Comparison of ENCODE assay signal across 1 cellular context in the genomic region with DNA sequence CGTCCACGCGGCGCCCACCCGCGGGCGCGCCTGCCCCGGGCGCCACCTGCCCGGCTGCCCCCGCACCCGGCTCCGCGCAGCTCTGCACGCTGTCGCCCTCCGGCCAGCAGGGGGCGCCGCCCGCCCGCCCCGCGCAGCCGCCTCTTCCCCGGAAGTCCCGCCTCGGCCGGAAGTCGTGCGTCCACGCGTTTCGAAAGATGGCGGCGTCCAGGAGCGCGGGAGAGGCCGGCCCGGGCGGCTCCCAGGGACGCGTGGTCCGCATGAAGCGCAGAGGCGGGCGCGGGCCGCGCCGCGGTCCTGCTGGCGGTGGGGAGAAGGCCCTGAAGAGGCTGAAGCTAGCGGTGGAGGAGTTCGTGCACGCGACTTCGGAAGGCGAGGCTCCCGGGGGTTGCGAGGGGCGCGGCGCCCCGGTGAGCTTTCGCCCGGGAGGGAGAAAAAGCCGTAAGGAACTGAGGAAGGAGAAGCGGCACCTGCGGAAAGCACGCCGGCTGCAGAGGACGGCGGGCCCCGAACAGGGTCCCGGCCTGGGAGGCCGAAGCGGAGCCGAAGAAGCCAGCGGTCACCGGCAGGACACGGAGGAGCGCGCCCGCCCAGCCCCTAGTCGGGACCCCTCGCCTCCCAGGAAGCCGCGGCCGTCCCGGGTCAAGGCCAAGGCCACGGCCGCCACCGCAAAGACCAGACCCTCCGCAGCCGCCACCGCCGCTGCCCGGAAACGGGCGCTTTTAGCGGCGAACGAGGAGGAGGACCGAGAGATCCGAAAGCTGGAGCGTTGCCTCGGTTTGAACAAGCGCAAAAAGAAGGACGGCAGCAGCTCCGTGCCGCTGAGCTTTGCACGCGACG.
TF ChIP-seq lines count a peak whose summit lies in the region.

A gene with protein sequence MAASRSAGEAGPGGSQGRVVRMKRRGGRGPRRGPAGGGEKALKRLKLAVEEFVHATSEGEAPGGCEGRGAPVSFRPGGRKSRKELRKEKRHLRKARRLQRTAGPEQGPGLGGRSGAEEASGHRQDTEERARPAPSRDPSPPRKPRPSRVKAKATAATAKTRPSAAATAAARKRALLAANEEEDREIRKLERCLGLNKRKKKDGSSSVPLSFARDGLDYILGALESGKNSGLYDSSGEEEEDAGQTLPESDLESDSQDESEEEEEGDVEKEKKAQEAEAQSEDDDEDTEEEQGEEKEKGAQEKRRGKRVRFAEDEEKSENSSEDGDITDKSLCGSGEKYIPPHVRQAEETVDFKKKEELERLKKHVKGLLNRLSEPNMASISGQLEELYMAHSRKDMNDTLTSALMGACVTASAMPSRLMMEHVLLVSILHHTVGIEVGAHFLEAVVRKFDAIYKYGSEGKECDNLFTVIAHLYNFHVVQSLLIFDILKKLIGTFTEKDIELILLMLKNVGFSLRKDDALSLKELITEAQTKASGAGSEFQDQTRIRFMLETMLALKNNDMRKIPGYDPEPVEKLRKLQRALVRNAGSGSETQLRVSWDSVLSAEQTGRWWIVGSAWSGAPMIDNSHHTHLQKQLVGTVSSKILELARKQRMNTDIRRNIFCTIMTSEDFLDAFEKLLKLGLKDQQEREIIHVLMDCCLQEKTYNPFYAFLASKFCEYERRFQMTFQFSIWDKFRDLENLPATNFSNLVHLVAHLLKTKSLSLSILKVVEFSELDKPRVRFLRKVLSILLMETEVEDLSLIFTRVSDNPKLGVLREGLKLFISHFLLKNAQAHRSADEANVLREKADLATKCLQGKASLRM (plus strand): TSS at position 172 of the 840 bp plus-strand sequence. CDS start 26 bp downstream, at position 198.

TF ChIP-seq in HepG2, 621 proteins besides CTCF, POLR2A, EP300 and RAD21 (continued from another document and continues in another):
- TF ChIP-seq, protein P1, sequence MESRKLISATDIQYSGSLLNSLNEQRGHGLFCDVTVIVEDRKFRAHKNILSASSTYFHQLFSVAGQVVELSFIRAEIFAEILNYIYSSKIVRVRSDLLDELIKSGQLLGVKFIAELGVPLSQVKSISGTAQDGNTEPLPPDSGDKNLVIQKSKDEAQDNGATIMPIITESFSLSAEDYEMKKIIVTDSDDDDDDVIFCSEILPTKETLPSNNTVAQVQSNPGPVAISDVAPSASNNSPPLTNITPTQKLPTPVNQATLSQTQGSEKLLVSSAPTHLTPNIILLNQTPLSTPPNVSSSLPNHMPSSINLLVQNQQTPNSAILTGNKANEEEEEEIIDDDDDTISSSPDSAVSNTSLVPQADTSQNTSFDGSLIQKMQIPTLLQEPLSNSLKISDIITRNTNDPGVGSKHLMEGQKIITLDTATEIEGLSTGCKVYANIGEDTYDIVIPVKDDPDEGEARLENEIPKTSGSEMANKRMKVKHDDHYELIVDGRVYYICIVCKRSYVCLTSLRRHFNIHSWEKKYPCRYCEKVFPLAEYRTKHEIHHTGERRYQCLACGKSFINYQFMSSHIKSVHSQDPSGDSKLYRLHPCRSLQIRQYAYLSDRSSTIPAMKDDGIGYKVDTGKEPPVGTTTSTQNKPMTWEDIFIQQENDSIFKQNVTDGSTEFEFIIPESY (CRISPR knock-in tag; IDR thresholded peaks at IDR 0.05) = 0 out of 2 replicates have a peak, but pooled peaks have one; percentile 25
- TF ChIP-seq TBP (CRISPR knock-in tag; IDR thresholded peaks at IDR 0.05) (no peak), ZNF747 (CRISPR knock-in tag; IDR thresholded peaks at IDR 0.05; ENCODE audit: borderline replicate concordance) (no peak), NFKBIZ (CRISPR knock-in tag; IDR thresholded peaks at IDR 0.05) (0 out of 2 replicates have a peak, but pooled peaks have one; percentile 24), SCMH1 (CRISPR knock-in tag; IDR thresholded peaks at IDR 0.05; ENCODE audit: borderline replicate concordance) (no peak), ZNF788 (CRISPR knock-in tag; IDR thresholded peaks at IDR 0.05; ENCODE audit: borderline replicate concordance) (no peak), ZNF432 (CRISPR knock-in tag; IDR thresholded peaks at IDR 0.05; ENCODE audit: borderline replicate concordance) (no peak), ZNF558 (CRISPR knock-in tag; IDR thresholded peaks at IDR 0.05; ENCODE audit: borderline replicate concordance) (no peak), KDM5A (IDR thresholded peaks at IDR 0.05; ENCODE audit: borderline replicate concordance, low read length) (peak; percentile 92), ZNF274 (CRISPR knock-in tag; IDR thresholded peaks at IDR 0.05) (peak; percentile 62; the same call in 1 of the 2 replicates), ZNF224 (CRISPR knock-in tag; IDR thresholded peaks at IDR 0.05) (peak; percentile 76; the same call in 1 of the 2 replicates), SAFB2 (CRISPR knock-in tag; IDR thresholded peaks at IDR 0.05; ENCODE audit: borderline replicate concordance, low read depth) (no peak; the same call in 1 of the 2 replicates), RBAK (CRISPR knock-in tag; IDR thresholded peaks at IDR 0.05) (no peak), STAG1 (CRISPR knock-in tag; IDR thresholded peaks at IDR 0.05) (peak; percentile 65), THAP11 (CRISPR knock-in tag; IDR thresholded peaks at IDR 0.05) (peak; percentile 87), PCBP1 (IDR thresholded peaks at IDR 0.05; ENCODE audit: borderline replicate concordance, low read depth, low read length) (no peak), KLF11 (CRISPR knock-in tag; IDR thresholded peaks at IDR 0.05) (0 out of 2 replicates have a peak, but pooled peaks have one; percentile 41), GFI1 (CRISPR knock-in tag; IDR thresholded peaks at IDR 0.05; ENCODE audit: borderline replicate concordance) (0 out of 2 replicates have a peak, but pooled peaks have one; percentile 30), MBNL3 (CRISPR knock-in tag; conservative IDR thresholded peaks at IDR 0.05) (no peak), MED13 (CRISPR knock-in tag; IDR thresholded peaks at IDR 0.05) (no peak), ZNF672 (CRISPR knock-in tag; IDR thresholded peaks at IDR 0.05) (0 out of 2 replicates have a peak, but pooled peaks have one; percentile 71), NCOA1 (CRISPR knock-in tag; IDR thresholded peaks at IDR 0.05) (no peak), CCAR2 (optimal IDR thresholded peaks at IDR 0.05; ENCODE audit: low read depth, low read length) (no peak), ZSCAN22 (CRISPR knock-in tag; IDR thresholded peaks at IDR 0.05) (no peak), MIER3 (CRISPR knock-in tag; IDR thresholded peaks at IDR 0.05; ENCODE audit: borderline replicate concordance) (peak; percentile 24; the same call in 1 of the 2 replicates), SP1 (IDR thresholded peaks at IDR 0.05) (no peak), SP1 (CRISPR knock-in tag; IDR thresholded peaks at IDR 0.05) (peak; percentile 44), XRCC5 (optimal IDR thresholded peaks at IDR 0.05; ENCODE audit: low read length) (peak; percentile 44), BORCS8-MEF2B (CRISPR knock-in tag; IDR thresholded peaks at IDR 0.05) (peak; percentile 93), ZNF616 (CRISPR knock-in tag; IDR thresholded peaks at IDR 0.05; ENCODE audit: low read depth) (0 out of 2 replicates have a peak, but pooled peaks have one; percentile 82), ZNF75D (CRISPR knock-in tag; IDR thresholded peaks at IDR 0.05; ENCODE audit: borderline replicate concordance) (no peak)
- TF ChIP-seq, protein P2, sequence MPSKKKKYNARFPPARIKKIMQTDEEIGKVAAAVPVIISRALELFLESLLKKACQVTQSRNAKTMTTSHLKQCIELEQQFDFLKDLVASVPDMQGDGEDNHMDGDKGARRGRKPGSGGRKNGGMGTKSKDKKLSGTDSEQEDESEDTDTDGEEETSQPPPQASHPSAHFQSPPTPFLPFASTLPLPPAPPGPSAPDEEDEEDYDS (CRISPR knock-in tag; IDR thresholded peaks at IDR 0.05) = peak; percentile 19; the same call in 1 of the 2 replicates
- TF ChIP-seq, protein P3, sequence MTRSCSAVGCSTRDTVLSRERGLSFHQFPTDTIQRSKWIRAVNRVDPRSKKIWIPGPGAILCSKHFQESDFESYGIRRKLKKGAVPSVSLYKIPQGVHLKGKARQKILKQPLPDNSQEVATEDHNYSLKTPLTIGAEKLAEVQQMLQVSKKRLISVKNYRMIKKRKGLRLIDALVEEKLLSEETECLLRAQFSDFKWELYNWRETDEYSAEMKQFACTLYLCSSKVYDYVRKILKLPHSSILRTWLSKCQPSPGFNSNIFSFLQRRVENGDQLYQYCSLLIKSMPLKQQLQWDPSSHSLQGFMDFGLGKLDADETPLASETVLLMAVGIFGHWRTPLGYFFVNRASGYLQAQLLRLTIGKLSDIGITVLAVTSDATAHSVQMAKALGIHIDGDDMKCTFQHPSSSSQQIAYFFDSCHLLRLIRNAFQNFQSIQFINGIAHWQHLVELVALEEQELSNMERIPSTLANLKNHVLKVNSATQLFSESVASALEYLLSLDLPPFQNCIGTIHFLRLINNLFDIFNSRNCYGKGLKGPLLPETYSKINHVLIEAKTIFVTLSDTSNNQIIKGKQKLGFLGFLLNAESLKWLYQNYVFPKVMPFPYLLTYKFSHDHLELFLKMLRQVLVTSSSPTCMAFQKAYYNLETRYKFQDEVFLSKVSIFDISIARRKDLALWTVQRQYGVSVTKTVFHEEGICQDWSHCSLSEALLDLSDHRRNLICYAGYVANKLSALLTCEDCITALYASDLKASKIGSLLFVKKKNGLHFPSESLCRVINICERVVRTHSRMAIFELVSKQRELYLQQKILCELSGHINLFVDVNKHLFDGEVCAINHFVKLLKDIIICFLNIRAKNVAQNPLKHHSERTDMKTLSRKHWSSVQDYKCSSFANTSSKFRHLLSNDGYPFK (CRISPR knock-in tag; IDR thresholded peaks at IDR 0.05; ENCODE audit: borderline replicate concordance) = peak; percentile 75; the same call in 1 of the 2 replicates
- TF ChIP-seq, protein P4, sequence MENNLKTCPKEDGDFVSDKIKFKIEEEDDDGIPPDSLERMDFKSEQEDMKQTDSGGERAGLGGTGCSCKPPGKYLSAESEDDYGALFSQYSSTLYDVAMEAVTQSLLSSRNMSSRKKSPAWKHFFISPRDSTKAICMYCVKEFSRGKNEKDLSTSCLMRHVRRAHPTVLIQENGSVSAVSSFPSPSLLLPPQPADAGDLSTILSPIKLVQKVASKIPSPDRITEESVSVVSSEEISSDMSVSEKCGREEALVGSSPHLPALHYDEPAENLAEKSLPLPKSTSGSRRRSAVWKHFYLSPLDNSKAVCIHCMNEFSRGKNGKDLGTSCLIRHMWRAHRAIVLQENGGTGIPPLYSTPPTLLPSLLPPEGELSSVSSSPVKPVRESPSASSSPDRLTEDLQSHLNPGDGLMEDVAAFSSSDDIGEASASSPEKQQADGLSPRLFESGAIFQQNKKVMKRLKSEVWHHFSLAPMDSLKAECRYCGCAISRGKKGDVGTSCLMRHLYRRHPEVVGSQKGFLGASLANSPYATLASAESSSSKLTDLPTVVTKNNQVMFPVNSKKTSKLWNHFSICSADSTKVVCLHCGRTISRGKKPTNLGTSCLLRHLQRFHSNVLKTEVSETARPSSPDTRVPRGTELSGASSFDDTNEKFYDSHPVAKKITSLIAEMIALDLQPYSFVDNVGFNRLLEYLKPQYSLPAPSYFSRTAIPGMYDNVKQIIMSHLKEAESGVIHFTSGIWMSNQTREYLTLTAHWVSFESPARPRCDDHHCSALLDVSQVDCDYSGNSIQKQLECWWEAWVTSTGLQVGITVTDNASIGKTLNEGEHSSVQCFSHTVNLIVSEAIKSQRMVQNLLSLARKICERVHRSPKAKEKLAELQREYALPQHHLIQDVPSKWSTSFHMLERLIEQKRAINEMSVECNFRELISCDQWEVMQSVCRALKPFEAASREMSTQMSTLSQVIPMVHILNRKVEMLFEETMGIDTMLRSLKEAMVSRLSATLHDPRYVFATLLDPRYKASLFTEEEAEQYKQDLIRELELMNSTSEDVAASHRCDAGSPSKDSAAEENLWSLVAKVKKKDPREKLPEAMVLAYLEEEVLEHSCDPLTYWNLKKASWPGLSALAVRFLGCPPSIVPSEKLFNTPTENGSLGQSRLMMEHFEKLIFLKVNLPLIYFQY (CRISPR knock-in tag; IDR thresholded peaks at IDR 0.05; ENCODE audit: borderline replicate concordance) = 0 out of 2 replicates have a peak, but pooled peaks have one; percentile 53
- TF ChIP-seq, protein P5, sequence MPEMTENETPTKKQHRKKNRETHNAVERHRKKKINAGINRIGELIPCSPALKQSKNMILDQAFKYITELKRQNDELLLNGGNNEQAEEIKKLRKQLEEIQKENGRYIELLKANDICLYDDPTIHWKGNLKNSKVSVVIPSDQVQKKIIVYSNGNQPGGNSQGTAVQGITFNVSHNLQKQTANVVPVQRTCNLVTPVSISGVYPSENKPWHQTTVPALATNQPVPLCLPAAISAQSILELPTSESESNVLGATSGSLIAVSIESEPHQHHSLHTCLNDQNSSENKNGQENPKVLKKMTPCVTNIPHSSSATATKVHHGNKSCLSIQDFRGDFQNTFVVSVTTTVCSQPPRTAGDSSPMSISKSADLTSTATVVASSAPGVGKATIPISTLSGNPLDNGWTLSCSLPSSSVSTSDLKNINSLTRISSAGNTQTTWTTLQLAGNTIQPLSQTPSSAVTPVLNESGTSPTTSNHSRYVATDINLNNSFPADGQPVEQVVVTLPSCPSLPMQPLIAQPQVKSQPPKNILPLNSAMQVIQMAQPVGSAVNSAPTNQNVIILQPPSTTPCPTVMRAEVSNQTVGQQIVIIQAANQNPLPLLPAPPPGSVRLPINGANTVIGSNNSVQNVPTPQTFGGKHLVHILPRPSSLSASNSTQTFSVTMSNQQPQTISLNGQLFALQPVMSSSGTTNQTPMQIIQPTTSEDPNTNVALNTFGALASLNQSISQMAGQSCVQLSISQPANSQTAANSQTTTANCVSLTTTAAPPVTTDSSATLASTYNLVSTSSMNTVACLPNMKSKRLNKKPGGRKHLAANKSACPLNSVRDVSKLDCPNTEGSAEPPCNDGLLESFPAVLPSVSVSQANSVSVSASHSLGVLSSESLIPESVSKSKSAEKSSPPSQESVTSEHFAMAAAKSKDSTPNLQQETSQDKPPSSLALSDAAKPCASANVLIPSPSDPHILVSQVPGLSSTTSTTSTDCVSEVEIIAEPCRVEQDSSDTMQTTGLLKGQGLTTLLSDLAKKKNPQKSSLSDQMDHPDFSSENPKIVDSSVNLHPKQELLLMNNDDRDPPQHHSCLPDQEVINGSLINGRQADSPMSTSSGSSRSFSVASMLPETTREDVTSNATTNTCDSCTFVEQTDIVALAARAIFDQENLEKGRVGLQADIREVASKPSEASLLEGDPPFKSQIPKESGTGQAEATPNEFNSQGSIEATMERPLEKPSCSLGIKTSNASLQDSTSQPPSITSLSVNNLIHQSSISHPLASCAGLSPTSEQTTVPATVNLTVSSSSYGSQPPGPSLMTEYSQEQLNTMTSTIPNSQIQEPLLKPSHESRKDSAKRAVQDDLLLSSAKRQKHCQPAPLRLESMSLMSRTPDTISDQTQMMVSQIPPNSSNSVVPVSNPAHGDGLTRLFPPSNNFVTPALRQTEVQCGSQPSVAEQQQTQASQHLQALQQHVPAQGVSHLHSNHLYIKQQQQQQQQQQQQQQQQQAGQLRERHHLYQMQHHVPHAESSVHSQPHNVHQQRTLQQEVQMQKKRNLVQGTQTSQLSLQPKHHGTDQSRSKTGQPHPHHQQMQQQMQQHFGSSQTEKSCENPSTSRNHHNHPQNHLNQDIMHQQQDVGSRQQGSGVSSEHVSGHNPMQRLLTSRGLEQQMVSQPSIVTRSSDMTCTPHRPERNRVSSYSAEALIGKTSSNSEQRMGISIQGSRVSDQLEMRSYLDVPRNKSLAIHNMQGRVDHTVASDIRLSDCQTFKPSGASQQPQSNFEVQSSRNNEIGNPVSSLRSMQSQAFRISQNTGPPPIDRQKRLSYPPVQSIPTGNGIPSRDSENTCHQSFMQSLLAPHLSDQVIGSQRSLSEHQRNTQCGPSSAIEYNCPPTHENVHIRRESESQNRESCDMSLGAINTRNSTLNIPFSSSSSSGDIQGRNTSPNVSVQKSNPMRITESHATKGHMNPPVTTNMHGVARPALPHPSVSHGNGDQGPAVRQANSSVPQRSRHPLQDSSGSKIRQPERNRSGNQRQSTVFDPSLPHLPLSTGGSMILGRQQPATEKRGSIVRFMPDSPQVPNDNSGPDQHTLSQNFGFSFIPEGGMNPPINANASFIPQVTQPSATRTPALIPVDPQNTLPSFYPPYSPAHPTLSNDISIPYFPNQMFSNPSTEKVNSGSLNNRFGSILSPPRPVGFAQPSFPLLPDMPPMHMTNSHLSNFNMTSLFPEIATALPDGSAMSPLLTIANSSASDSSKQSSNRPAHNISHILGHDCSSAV (CRISPR knock-in tag; IDR thresholded peaks at IDR 0.05; ENCODE audit: borderline replicate concordance) = no peak
